Comparison of ENCODE assay signal across 8 cellular contexts in the genomic region with DNA sequence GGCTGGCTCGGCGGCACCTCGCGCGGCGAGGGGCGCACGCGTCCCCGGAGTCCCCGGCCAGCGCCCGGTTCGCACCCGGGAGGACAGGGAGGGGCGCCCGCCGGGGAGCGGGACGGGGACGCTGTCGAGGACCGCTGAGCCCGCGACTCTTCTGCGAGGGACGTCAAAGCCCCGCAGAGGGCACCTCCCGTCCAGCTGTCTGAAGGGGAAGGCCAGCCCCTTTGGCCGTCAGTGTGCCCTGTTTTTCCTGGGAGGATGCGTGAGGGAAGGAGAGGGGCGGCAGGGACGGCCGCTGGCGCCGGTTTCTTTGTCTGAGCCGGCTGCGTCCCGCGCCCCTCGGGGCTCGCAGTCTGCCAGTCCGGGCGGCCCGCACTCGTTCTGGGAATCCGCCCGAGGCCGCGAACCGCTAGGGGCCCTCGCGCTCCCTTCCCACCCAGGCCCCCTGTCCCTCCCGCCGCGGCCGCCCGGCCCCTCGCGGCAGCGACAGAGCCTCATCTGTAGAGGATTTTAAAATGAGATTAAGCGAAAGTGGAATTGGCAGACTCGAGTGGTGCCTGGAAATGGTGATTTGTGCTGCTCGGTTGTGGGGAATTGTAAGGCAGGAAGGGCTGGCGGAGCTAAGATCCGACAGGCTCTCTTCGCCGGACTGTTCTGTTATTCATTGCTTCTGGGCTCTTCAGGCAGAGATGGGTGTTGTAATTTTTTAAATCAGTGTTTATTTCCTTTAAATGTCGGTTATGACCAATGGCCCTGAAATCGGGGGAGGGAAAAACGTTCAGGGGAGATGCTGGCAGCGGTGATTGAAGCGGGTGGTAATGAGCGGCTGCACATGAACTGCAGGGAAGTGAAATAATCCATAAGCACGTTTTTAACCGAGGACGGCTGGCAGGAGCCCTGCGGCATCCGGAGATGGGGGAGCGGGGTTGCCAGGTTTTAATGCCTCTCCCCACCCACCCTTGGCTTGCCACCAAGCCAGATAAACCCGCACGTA. TPM values are rescaled to one million over a fixed set of nuclear protein-coding genes. Genes with fewer than 3 reads are reported as not detected.
DNase-seq lines count a peak whose midpoint lies in the region; ATAC-seq and TF ChIP-seq lines count a peak whose summit lies in the region.

No MANE protein-coding gene starts in this region.

- H3K9me3 Mint-ChIP-seq in Calu3 (ENCODE audit: low read depth, unreplicated experiment): no peaks in the 10 kb centered on the region

- CTCF ChIA-PET in Calu3 (lab: Charles Lee): interaction anchor here (0.7 kb wide), 1 partner anchor 384 kb away, joined by 3 read pairs; no protein-coding TSS in a partner anchor

- WGBS in ovary, 3 donors: 0 to 1% (median 0%) methylated on average over 56 to 82 of the region's 82 CpGs

- TF ChIP-seq CTCF in Calu3 (IDR thresholded peaks at IDR 0.05; ENCODE audit: unreplicated experiment) (no peak), ovary (IDR thresholded peaks at IDR 0.05) (no peak)

- no peak for TF ChIP-seq EP300 in ovary (IDR thresholded peaks at IDR 0.05)

- H3K36me3 Mint-ChIP-seq in Calu3 (ENCODE audit: insufficient read depth, unreplicated experiment): no peaks in the 10 kb centered on the region

- BruUV-seq in Calu3 (replicated peaks; lab: Mats Ljungman, UMichigan): no TSS peak

- ATAC-seq in SK-N-SH treated with all-trans-retinoic acid at 6 μM for 48 hours (peak; percentile 78), HG03039 (IDR thresholded peaks at IDR 0.05; ENCODE audit: unreplicated experiment) (no peak)

- H3K9me3 ChIP-seq in ovary: no peaks in the 10 kb centered on the region

- H3K27me3 Mint-ChIP-seq in Calu3 (ENCODE audit: unreplicated experiment): no peaks in the 10 kb centered on the region

- no peaks in the 10 kb centered on the region for H3K27me3 ChIP-seq in ovary

- no peak for TF ChIP-seq POLR2A in ovary (IDR thresholded peaks at IDR 0.05)

- peak overlapping the region; percentile 4 for H3K4me3 ChIP-seq in ovary

- H3K4me1 Mint-ChIP-seq in Calu3 (ENCODE audit: low read depth, unreplicated experiment): peaks cover 7% of the 10 kb centered on the region

- H3K36me3 ChIP-seq in ovary: no peaks in the 10 kb centered on the region

- peak overlapping the region; percentile 74 for H3K4me3 Mint-ChIP-seq in Calu3 (ENCODE audit: low read depth, unreplicated experiment)

- intact Hi-C loops in Calu3 (cut with micrococcal nuclease; ENCODE audit: unreplicated experiment): loop anchor here (10.0 kb wide), 1 partner anchor 165 kb away; no protein-coding TSS in a partner anchor
- intact Hi-C loops in ovary (cut with DNase I): no loop called here

- H3K27ac Mint-ChIP-seq in Calu3 (ENCODE audit: unreplicated experiment): no peak overlapping the region

- DNase-seq in Calu3 (peak; percentile 44), HuH-7 (ENCODE audit: low spot score) (peak; percentile 60), fibroblast of the conjunctiva (ENCODE audit: low read depth) (peak; percentile 5), ovary (no peak), SKM-1 (lab: John Stamatoyannopoulos, UW; ENCODE audit: unreplicated experiment) (no peak)
- no peak for DNase-seq in stimulated activated naive CD4-positive, alpha-beta T cell (lab: John Stamatoyannopoulos, UW)

- H3K27ac ChIP-seq in ovary: no peak overlapping the region

- H3K4me1 ChIP-seq in ovary (ENCODE audit: insufficient read depth): no peaks in the 10 kb centered on the region

TF ChIP-seq in SK-N-SH treated with all-trans-retinoic acid at 6 μM for 48 hours, 23 proteins besides CTCF, POLR2A, EP300 and RAD21:
- TF ChIP-seq GLIS3 (CRISPR knock-in tag; IDR thresholded peaks at IDR 0.05) (no peak), ZNF8 (CRISPR knock-in tag; IDR thresholded peaks at IDR 0.05) (no peak), SNAI2 (CRISPR knock-in tag; IDR thresholded peaks at IDR 0.05) (no peak), BACH2 (CRISPR knock-in tag; IDR thresholded peaks at IDR 0.05; ENCODE audit: borderline replicate concordance) (no peak), ZFP30 (CRISPR knock-in tag; IDR thresholded peaks at IDR 0.05) (no peak), TCF4 (CRISPR knock-in tag; IDR thresholded peaks at IDR 0.05; ENCODE audit: borderline replicate concordance) (no peak), ISL1 (CRISPR knock-in tag; IDR thresholded peaks at IDR 0.05) (no peak)
- TF ChIP-seq, protein P1, sequence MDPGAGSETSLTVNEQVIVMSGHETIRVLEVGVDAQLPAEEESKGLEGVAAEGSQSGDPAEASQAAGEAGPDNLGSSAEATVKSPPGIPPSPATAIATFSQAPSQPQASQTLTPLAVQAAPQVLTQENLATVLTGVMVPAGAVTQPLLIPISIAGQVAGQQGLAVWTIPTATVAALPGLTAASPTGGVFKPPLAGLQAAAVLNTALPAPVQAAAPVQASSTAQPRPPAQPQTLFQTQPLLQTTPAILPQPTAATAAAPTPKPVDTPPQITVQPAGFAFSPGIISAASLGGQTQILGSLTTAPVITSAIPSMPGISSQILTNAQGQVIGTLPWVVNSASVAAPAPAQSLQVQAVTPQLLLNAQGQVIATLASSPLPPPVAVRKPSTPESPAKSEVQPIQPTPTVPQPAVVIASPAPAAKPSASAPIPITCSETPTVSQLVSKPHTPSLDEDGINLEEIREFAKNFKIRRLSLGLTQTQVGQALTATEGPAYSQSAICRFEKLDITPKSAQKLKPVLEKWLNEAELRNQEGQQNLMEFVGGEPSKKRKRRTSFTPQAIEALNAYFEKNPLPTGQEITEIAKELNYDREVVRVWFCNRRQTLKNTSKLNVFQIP (CRISPR knock-in tag; IDR thresholded peaks at IDR 0.05; ENCODE audit: borderline replicate concordance, low read depth): no peak

RNA-seq across cellular contexts. Expression of a gene that starts 0.6 kb away (rescaled TPM):
- total RNA-seq in Calu3 (2022) (0.31 and 0.44 TPM in 2 replicates), ovary (1 to 10 TPM in 6 of 7 donors, under 1 TPM in 1; 0.68 to 5.5 (median 2.3) TPM)
- 1 to 10 TPM; 3.7 to 8.7 TPM for polyA plus RNA-seq in ovary

Comparison
In these comparisons a context has a peak if more than half of its experiments do, and no peak if none do; other contexts are left out.
1. DNase-seq: peak in Calu3 (single experiment), HuH-7 (single experiment) and fibroblast of the conjunctiva (single experiment); none in ovary (0 of 5), stimulated activated naive CD4-positive, alpha-beta T cell (0 of 6) and SKM-1 (single experiment).